Comparison of ENCODE assay signal across 9 cellular contexts in genomic region chr4:58961283-58961682, GRCh38.
"Had no signal": no experiment of that assay in that cellular context is flagged by ENCODE, and none has a peak within 500 bp of the region (broad histone marks: within the 10 kb centered on the region; RNA-seq: fewer than 3 reads in every experiment).

No MANE protein-coding gene starts in this region.

- DNase-seq: IMR-90, KBM-7, KG1 had no signal

- H3K4me3 ChIP-seq: K562 had no signal

- H3K27me3 Mint-ChIP-seq: IgD-negative memory B cell had no signal

- ATAC-seq: HepG2, K562 had no signal

- H3K27ac Mint-ChIP-seq: IgD-negative memory B cell had no signal

- FAIRE-seq: HepG2, HTR-8/SVneo, K562 had no signal

- H3K27ac ChIP-seq: HL-60 had no signal

- H3K9ac ChIP-seq: KMS-11 had no signal

- H3K4me1 Mint-ChIP-seq: IgD-negative memory B cell had no signal

- H3K4me3 Mint-ChIP-seq: IgD-negative memory B cell had no signal

- H3K36me3 Mint-ChIP-seq: IgD-negative memory B cell had no signal
